ENCODE assay signal across 9 cellular contexts in the genomic region with DNA sequence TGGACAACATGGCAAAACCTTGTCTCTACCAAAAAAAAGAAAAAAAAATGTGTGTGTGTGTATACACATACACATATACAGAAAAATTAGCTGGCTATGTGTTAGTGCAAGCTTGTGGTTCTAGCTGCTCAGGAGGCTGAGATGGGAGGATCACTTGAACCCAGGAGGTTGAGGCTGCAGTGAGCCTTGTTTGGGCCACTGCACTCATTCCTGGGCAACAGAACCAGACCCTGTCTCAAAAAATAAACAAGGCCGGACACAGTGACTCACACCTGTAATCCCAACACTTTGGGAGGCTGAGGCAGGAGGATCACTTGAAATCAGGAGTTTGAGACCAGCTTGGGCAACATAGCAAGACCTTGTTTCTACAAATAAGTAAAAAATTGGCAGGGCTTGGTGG. TPM values are rescaled to one million over a fixed set of nuclear protein-coding genes. Genes with fewer than 3 reads are reported as not detected.
DNase-seq lines count a peak whose midpoint lies in the region; ATAC-seq and TF ChIP-seq lines count a peak whose summit lies in the region.
"Had no signal": no experiment of that assay in that cellular context is flagged by ENCODE, and none has a peak within 500 bp of the region (broad histone marks: within the 10 kb centered on the region; RNA-seq: fewer than 3 reads in every experiment).

No MANE protein-coding gene starts in this region.

- H4K20me1 ChIP-seq in Loucy (ENCODE audit: insufficient read depth, low read length, poor library complexity, severe bottlenecking) (peaks cover 33% of the 10 kb centered on the region), neural progenitor cell (ENCODE audit: low read depth) (no peaks in the 10 kb centered on the region)

- H3K79me2 ChIP-seq in Loucy (ENCODE audit: insufficient read depth, low read length) = peaks cover 64% of the 10 kb centered on the region
- peaks cover 50% of the 10 kb centered on the region for H3K79me2 ChIP-seq in neural progenitor cell (ENCODE audit: low read depth)

- H3K36me3 Mint-ChIP-seq in Calu3 (ENCODE audit: insufficient read depth, unreplicated experiment) (peaks cover 23% of the 10 kb centered on the region), neural progenitor cell (peaks cover 2% of the 10 kb centered on the region), mesothelial cell of epicardium (no peaks in the 10 kb centered on the region)
- H3K36me3 Mint-ChIP-seq in central memory CD8-positive, alpha-beta T cell (ENCODE audit: insufficient read depth) = peaks cover 28% of the 10 kb centered on the region

- intact Hi-C loops in Calu3 (cut with micrococcal nuclease; ENCODE audit: unreplicated experiment) (no loop called here), adrenal gland (cut with DNase I) (no loop called here)

- H3K9me3 ChIP-seq in Loucy (ENCODE audit: insufficient read depth, low read depth, low read length) (no peaks in the 10 kb centered on the region), neural progenitor cell (ENCODE audit: low read depth) (no peaks in the 10 kb centered on the region), adrenal gland (replicated peaks in 1 of 3) (no peaks in the 10 kb centered on the region)

- no peaks in the 10 kb centered on the region for H3K9me2 ChIP-seq in Loucy (replicated peaks; ENCODE audit: low read depth, low read length)

- H3K27ac ChIP-seq in neural progenitor cell = no peak overlapping the region
- H3K27ac ChIP-seq in adrenal gland = peak overlapping the region in 2 of 5 donors; percentile 100

- H3K27me3 ChIP-seq in Loucy (ENCODE audit: insufficient read depth, low read length, poor library complexity, severe bottlenecking) (no peaks in the 10 kb centered on the region), neural progenitor cell (no peaks in the 10 kb centered on the region), adrenal gland (no peaks in the 10 kb centered on the region)

- TF ChIP-seq POLR2A in adrenal gland (IDR thresholded peaks at IDR 0.05) = no peak

- H3K4me2 ChIP-seq in Loucy (ENCODE audit: low read depth, low read length, poor library complexity, severe bottlenecking) (peak overlapping the region; percentile 91), neural progenitor cell (no peak overlapping the region)

- H3F3A ChIP-seq in Loucy (ENCODE audit: low read depth) = peaks cover 9% of the 10 kb centered on the region; the same call in 1 of the 2 replicates
- peaks cover 19% of the 10 kb centered on the region for H3F3A ChIP-seq in neural progenitor cell (ENCODE audit: low read depth)

- peaks cover 32% of the 10 kb centered on the region for H3K4me1 ChIP-seq in Loucy (ENCODE audit: insufficient read depth, low read length, poor library complexity, severe bottlenecking)
- H3K4me1 ChIP-seq in neural progenitor cell = peaks cover 11% of the 10 kb centered on the region
- H3K4me1 ChIP-seq in adrenal gland (replicated peaks in 1 of 2) = peaks cover 23 to 41% of the 10 kb centered on the region in 2 donors

- H3K9ac ChIP-seq in Loucy (ENCODE audit: low read depth, low read length, poor library complexity, severe bottlenecking) (no peak overlapping the region), neural progenitor cell (no peak overlapping the region)

- WGBS in adrenal gland, 4 donors = 75 to 91% (median 88%) methylated on average over 1 of the region's 1 CpG

- no TSS peak for BruUV-seq in Calu3 (replicated peaks; lab: Mats Ljungman, UMichigan)

- H3K4me1 Mint-ChIP-seq in Calu3 (ENCODE audit: low read depth, unreplicated experiment) (peaks cover 31% of the 10 kb centered on the region), neural progenitor cell (peaks cover 19% of the 10 kb centered on the region), mesothelial cell of epicardium (peaks cover 15% of the 10 kb centered on the region)
- peaks cover 47% of the 10 kb centered on the region for H3K4me1 Mint-ChIP-seq in central memory CD8-positive, alpha-beta T cell

- no peak for TF ChIP-seq CTCF in Calu3 (IDR thresholded peaks at IDR 0.05; ENCODE audit: unreplicated experiment)
- TF ChIP-seq CTCF in Loucy (conservative IDR thresholded peaks at IDR 0.05; ENCODE audit: low read length) = no peak
- TF ChIP-seq CTCF in neural progenitor cell (IDR thresholded peaks at IDR 0.05) = no peak
- no peak for TF ChIP-seq CTCF in mesothelial cell of epicardium (IDR thresholded peaks at IDR 0.05; ENCODE audit: unreplicated experiment)
- TF ChIP-seq CTCF in adrenal gland (IDR thresholded peaks at IDR 0.05) = no peak

- DNase-seq in Calu3 = no peak
- DNase-seq in central memory CD8-positive, alpha-beta T cell (ENCODE audit: low spot score in 2 of 2) = no peak
- DNase-seq in neural progenitor cell (ENCODE audit: low spot score) = no peak
- no peak for DNase-seq in mesothelial cell of epicardium (ENCODE audit: low spot score in 2 of 2, unreplicated experiment in 2 of 2)
- no peak for DNase-seq in HuH-7.5 (ENCODE audit: low spot score)
- DNase-seq in adrenal gland = no peak
- DNase-seq: activated CD4-positive, alpha-beta T cell treated with anti-CD3 and anti-CD28 coated beads, Interleukin-2, amount 50 U/mL, for 1 hour; OCI-M1 had no signal

- H3K36me3 ChIP-seq in Loucy (ENCODE audit: insufficient read depth, low read length) (peaks cover 7% of the 10 kb centered on the region; the same call in 1 of the 2 replicates), neural progenitor cell (no peaks in the 10 kb centered on the region), adrenal gland (replicated peaks in 1 of 2) (peaks cover 0 to 6% of the 10 kb centered on the region in 2 donors)

- H3K27me3 Mint-ChIP-seq in Calu3 (ENCODE audit: unreplicated experiment) (no peaks in the 10 kb centered on the region), neural progenitor cell (ENCODE audit: insufficient read depth, low read depth) (peaks cover 2% of the 10 kb centered on the region), mesothelial cell of epicardium (ENCODE audit: low read depth) (no peaks in the 10 kb centered on the region)
- H3K27me3 Mint-ChIP-seq in central memory CD8-positive, alpha-beta T cell = no peaks in the 10 kb centered on the region

- H3K4me3 ChIP-seq in Loucy (ENCODE audit: low read length, poor library complexity, severe bottlenecking) (peak overlapping the region; percentile 88), neural progenitor cell (no peak overlapping the region), adrenal gland (peak overlapping the region in 1 of 4 donors; percentile 55)

- H3K9me3 Mint-ChIP-seq in Calu3 (ENCODE audit: low read depth, unreplicated experiment) (no peaks in the 10 kb centered on the region), neural progenitor cell (no peaks in the 10 kb centered on the region), mesothelial cell of epicardium (no peaks in the 10 kb centered on the region)
- no peaks in the 10 kb centered on the region for H3K9me3 Mint-ChIP-seq in central memory CD8-positive, alpha-beta T cell

- ATAC-seq in central memory CD8-positive, alpha-beta T cell (replicated peaks; ENCODE audit: extremely low read depth, poor library complexity, severe bottlenecking) = no peak

- CTCF ChIA-PET in Calu3 (lab: Charles Lee) = interaction anchor here (0.9 kb wide), 1 partner anchor 22 kb away, joined by 6 read pairs; no protein-coding TSS in a partner anchor

- H3K4me3 Mint-ChIP-seq in Calu3 (ENCODE audit: low read depth, unreplicated experiment) (peak overlapping the region; percentile 95), neural progenitor cell (peak overlapping the region; percentile 57), mesothelial cell of epicardium (no peak overlapping the region)
- H3K4me3 Mint-ChIP-seq in central memory CD8-positive, alpha-beta T cell = peak overlapping the region; percentile 99

- no peak overlapping the region for H2AFZ ChIP-seq in Loucy (ENCODE audit: low read length)
- no peak overlapping the region for H2AFZ ChIP-seq in neural progenitor cell (replicated peaks)

- H3K27ac Mint-ChIP-seq in Calu3 (ENCODE audit: unreplicated experiment) (no peak overlapping the region), neural progenitor cell (no peak overlapping the region), mesothelial cell of epicardium (no peak overlapping the region)
- no peak overlapping the region for H3K27ac Mint-ChIP-seq in central memory CD8-positive, alpha-beta T cell (ENCODE audit: low read depth)

RNA-seq across cellular contexts. Expression of a gene that starts 2.1 kb away (rescaled TPM):
- 28.8 and 32.8 TPM in 2 replicates for total RNA-seq in Calu3 (2022)
- 14.0 and 20.1 TPM in 2 replicates for total RNA-seq in neural progenitor cell (ENCODE audit: low replicate concordance)
- total RNA-seq in mesothelial cell of epicardium = 14.6 to 15.9 TPM (median 15.3 TPM) in 3 replicates
- total RNA-seq in adrenal gland = 10 to 100 TPM; 31.4 to 63.5 (median 37.8) TPM
- 10 to 100 TPM; 22.3 to 58.8 (median 27.4) TPM for polyA plus RNA-seq in adrenal gland

RNA-seq across cellular contexts. Expression of a gene that starts 20.6 kb away (rescaled TPM):
- total RNA-seq in Calu3 (2022) (234 and 249 TPM in 2 replicates), neural progenitor cell (ENCODE audit: low replicate concordance) (462 and 787 TPM in 2 replicates), mesothelial cell of epicardium (404 to 422 TPM (median 414 TPM) in 3 replicates), adrenal gland (100 to 1,000 TPM in 7 of 8 donors, 10 to 100 TPM in 1; 91.1 to 507 (median 245) TPM)
- polyA plus RNA-seq in adrenal gland = 100 to 1,000 TPM; 248 to 564 (median 548) TPM

RNA-seq across cellular contexts. Expression of a gene that starts 44.2 kb away (rescaled TPM):
- total RNA-seq in Calu3 (2022) = 700 and 757 TPM in 2 replicates
- total RNA-seq in neural progenitor cell (ENCODE audit: low replicate concordance) = 399 and 539 TPM in 2 replicates
- 326 to 341 TPM (median 337 TPM) in 3 replicates for total RNA-seq in mesothelial cell of epicardium
- total RNA-seq in adrenal gland = 1,000 to 10,000 TPM in 2 of 8 donors, 100 to 1,000 TPM in 6; 221 to 3,318 (median 577) TPM
- polyA plus RNA-seq in adrenal gland = 1,000 to 10,000 TPM in 1 of 3 donors, 100 to 1,000 TPM in 2; 220 to 7,464 (median 448) TPM

RNA-seq across cellular contexts. Expression of a gene that starts 44.8 kb away (rescaled TPM):
- total RNA-seq in Calu3 (2022) = 380 and 454 TPM in 2 replicates
- total RNA-seq in neural progenitor cell (ENCODE audit: low replicate concordance) = 237 and 320 TPM in 2 replicates
- 91.8 to 102 TPM (median 96.4 TPM) in 3 replicates for total RNA-seq in mesothelial cell of epicardium
- total RNA-seq in adrenal gland = 1,000 to 10,000 TPM in 1 of 8 donors, 100 to 1,000 TPM in 7; 113 to 1,567 (median 176) TPM
- polyA plus RNA-seq in adrenal gland = 1,000 to 10,000 TPM in 2 of 3 donors, 100 to 1,000 TPM in 1; 396 to 4,257 (median 1,108) TPM
